In genomic region chrX:32016195-32016594, GRCh38 we compare ENCODE assay signal across 33 cellular contexts.
DNase-seq lines count a peak whose midpoint lies in the region; ATAC-seq, FAIRE-seq and TF ChIP-seq lines count a peak whose summit lies in the region.
"Had no signal": no experiment of that assay in that cellular context is flagged by ENCODE, and none has a peak within 500 bp of the region (broad histone marks: within the 10 kb centered on the region; RNA-seq: fewer than 3 reads in every experiment).

No MANE protein-coding gene starts in this region.

- DNase-seq in HTR-8/SVneo (ENCODE audit: insufficient read length, low spot score) (no peak), psoas muscle (no peak), superior temporal gyrus (ENCODE audit: extremely low spot score) (peak; percentile 10)
- DNase-seq: 8988T; ACHN; AML-193; BE2C; C1 segment of cervical spinal cord; Caco-2; Calu3; CD4-positive, alpha-beta memory T cell; CD4-positive, alpha-beta T cell; CD4-positive, CD25-positive, alpha-beta regulatory T cell; CD8-positive, alpha-beta memory T cell; CD8-positive, alpha-beta T cell; COR-L47; DMS 273 treated with DMSO at 0.1 percent for 48 hours; DMS153; DMS53; DMS79; DMS79 treated with DMSO at 0.1 percent for 48 hours; DND-41; EL had no signal

- WGBS in psoas muscle, 3 donors, result 62 to 78% (median 71%) methylated on average over 6 of the region's 6 CpGs

- H3K4me1 ChIP-seq in psoas muscle, result no peaks in the 10 kb centered on the region
- H3K4me1 ChIP-seq: A549, BE2C, Caco-2 had no signal

- intact Hi-C loops in psoas muscle (cut with DNase I), result no loop called here

- H3K4me3 ChIP-seq in psoas muscle, result no peak overlapping the region
- H3K4me3 ChIP-seq: A549; BLaER1; BLaER1 treated with 17β-estradiol and CSF1 and Interleukin-3, amounts not matched to agents 10 nM and 100 nM had no signal

- no peaks in the 10 kb centered on the region for H3K36me3 ChIP-seq in psoas muscle (ENCODE audit: insufficient read depth in 1 of 2, low read depth in 1 of 2)
- H3K36me3 ChIP-seq: BE2C; BLaER1; BLaER1 treated with 17β-estradiol and CSF1 and Interleukin-3, amounts not matched to agents 10 nM and 100 nM had no signal

- H3K9me3 ChIP-seq in psoas muscle, result peaks cover 4% of the 10 kb centered on the region
- H3K9me3 ChIP-seq: A549, BE2C, Caco-2 had no signal

- peak; percentile 9 for FAIRE-seq in HTR-8/SVneo (lab: Jason Lieb, UNC)
- FAIRE-seq: A204.1, A549, D721Med had no signal

- peak in 3 of 4 donors; percentile 40 to 72 (median 56) for ATAC-seq in psoas muscle
- ATAC-seq in GM19395 (IDR thresholded peaks at IDR 0.05; ENCODE audit: unreplicated experiment), result no peak
- no peak for ATAC-seq in HG03460 (IDR thresholded peaks at IDR 0.05; ENCODE audit: unreplicated experiment)
- ATAC-seq in GM19452 (IDR thresholded peaks at IDR 0.05; ENCODE audit: unreplicated experiment), result no peak
- ATAC-seq: A549; CD8-positive, alpha-beta T cell had no signal

- no peak overlapping the region for H3K27ac ChIP-seq in psoas muscle
- H3K27ac ChIP-seq: 22Rv1; A549; BLaER1; BLaER1 treated with 17β-estradiol and CSF1 and Interleukin-3, amounts not matched to agents 10 nM and 100 nM; C4-2B had no signal

- TF ChIP-seq CTCF in psoas muscle (IDR thresholded peaks at IDR 0.05), result no peak

- no peaks in the 10 kb centered on the region for H3K27me3 ChIP-seq in psoas muscle (ENCODE audit: insufficient read depth in 3 of 3, low read length in 2 of 3)
- H3K27me3 ChIP-seq: BE2C; BLaER1; BLaER1 treated with 17β-estradiol and CSF1 and Interleukin-3, amounts not matched to agents 10 nM and 100 nM had no signal

Comparison
In these comparisons a context has a peak if more than half of its experiments do, and no peak if none do; other contexts are left out.
1. ATAC-seq: peak in psoas muscle (3 of 4); none in GM19395 (single experiment), HG03460 (single experiment) and GM19452 (single experiment).